21 cellular contexts compared by ENCODE assay signal in genomic region chr5:97377582-97377981, GRCh38.
DNase-seq lines count a peak whose midpoint lies in the region; ATAC-seq, FAIRE-seq and TF ChIP-seq lines count a peak whose summit lies in the region.
"Had no signal": no experiment of that assay in that cellular context is flagged by ENCODE, and none has a peak within 500 bp of the region (broad histone marks: within the 10 kb centered on the region; RNA-seq: fewer than 3 reads in every experiment).

No MANE protein-coding gene starts in this region.

- H4K20me1 ChIP-seq in GM12878 (ENCODE audit: control insufficient read depth, insufficient read depth) = no peaks in the 10 kb centered on the region
- no peaks in the 10 kb centered on the region for H4K20me1 ChIP-seq in MM.1S (ENCODE audit: insufficient read depth, low read length)

- WGBS in GM12878 (ENCODE audit: insufficient coverage, insufficient replicate concordance, low lambda C conversion rate, missing lambda C conversion rate) = 48% methylated on average over 1 of the region's 1 CpG

- no peaks in the 10 kb centered on the region for H3K36me3 ChIP-seq in GM12878 (ENCODE audit: control insufficient read depth in 2 of 2, insufficient read depth in 2 of 2, low read length in 1 of 2)
- no peaks in the 10 kb centered on the region for H3K36me3 ChIP-seq in vagina
- no peaks in the 10 kb centered on the region for H3K36me3 ChIP-seq in MM.1S (replicated peaks; ENCODE audit: insufficient read depth, low read length)
- H3K36me3 ChIP-seq: HAP-1 had no signal

- FAIRE-seq in GM12878 (lab: Jason Lieb, UNC) = no peak
- FAIRE-seq: A549, G401.6, GM12891, GM18507, H54 had no signal

- no peaks in the 10 kb centered on the region for H3K27me3 ChIP-seq in GM12878 (replicated peaks in 1 of 2; ENCODE audit: control insufficient read depth in 2 of 2, insufficient read depth in 2 of 2, low read length in 1 of 2)
- no peaks in the 10 kb centered on the region for H3K27me3 ChIP-seq in vagina
- no peaks in the 10 kb centered on the region for H3K27me3 ChIP-seq in MM.1S (replicated peaks; ENCODE audit: insufficient read depth, low read length)

- H3K4me1 ChIP-seq in GM12878 (ENCODE audit: control insufficient read depth, insufficient read depth, low read length) (no peaks in the 10 kb centered on the region), vagina (no peaks in the 10 kb centered on the region), MM.1S (ENCODE audit: low read length) (no peaks in the 10 kb centered on the region)
- H3K4me1 ChIP-seq: A549, Caco-2 had no signal

- ATAC-seq in GM18870 (IDR thresholded peaks at IDR 0.05; ENCODE audit: unreplicated experiment) (peak; percentile 45), HG02759 (IDR thresholded peaks at IDR 0.05; ENCODE audit: unreplicated experiment) (peak; percentile 58), GM12878 (peak; percentile 55)
- ATAC-seq: A549, GM23338 had no signal

- H3K4me2 ChIP-seq in GM12878 (ENCODE audit: control insufficient read depth, insufficient read depth) (no peak overlapping the region), MM.1S (ENCODE audit: low read depth, low read length) (no peak overlapping the region)
- H3K4me2 ChIP-seq: A549, GM23338 had no signal

- no peaks in the 10 kb centered on the region for H3F3A ChIP-seq in MM.1S (ENCODE audit: insufficient read depth, low read length)

- intact Hi-C loops in GM12878 (cut with micrococcal nuclease; ENCODE audit: unreplicated experiment) (no loop called here), vagina (cut with DNase I) (no loop called here)

- CTCF ChIA-PET in GM12878 (lab: Yijun Ruan, JAX) = interaction anchor here (0.6 to 1.2 kb wide), 2 partner anchors 13 to 859 kb away, joined by 3 read pairs; no protein-coding TSS in a partner anchor

- H3K9ac ChIP-seq in GM12878 (ENCODE audit: control insufficient read depth, insufficient read depth, low read length) = no peak overlapping the region
- H3K9ac ChIP-seq in MM.1S (ENCODE audit: low read length) = no peak overlapping the region

- TF ChIP-seq CTCF in GM12878 (IDR thresholded peaks at IDR 0.05 in 2 of 3, conservative IDR thresholded peaks at IDR 0.05 in 1 of 3; ENCODE audit: control insufficient read depth in 2 of 3, extremely low read depth in 1 of 3, insufficient read depth in 1 of 3, low read depth in 3 of 3, low read length in 3 of 3) (no peak), vagina (IDR thresholded peaks at IDR 0.05) (no peak), MM.1S (IDR thresholded peaks at IDR 0.05; ENCODE audit: low read length) (no peak)

- H3K79me2 ChIP-seq in GM12878 (ENCODE audit: control insufficient read depth, insufficient read depth, low read length) = no peaks in the 10 kb centered on the region
- no peaks in the 10 kb centered on the region for H3K79me2 ChIP-seq in MM.1S (ENCODE audit: low read length)

- H3K4me3 ChIP-seq in GM12878 = no peak overlapping the region
- H3K4me3 ChIP-seq in vagina = no peak overlapping the region
- H3K4me3 ChIP-seq in MM.1S (ENCODE audit: low read length) = no peak overlapping the region
- H3K4me3 ChIP-seq: A549, GM23338, HAP-1 had no signal

- H3K9me3 ChIP-seq in GM12878 (replicated peaks; ENCODE audit: control insufficient read depth, insufficient read depth, low read length) (no peaks in the 10 kb centered on the region; the same call in 2 of the 3 replicates), vagina (no peaks in the 10 kb centered on the region), MM.1S (replicated peaks; ENCODE audit: insufficient read depth, low read length) (no peaks in the 10 kb centered on the region)
- H3K9me3 ChIP-seq: A549, Caco-2, HAP-1 had no signal

- in situ Hi-C loops in GM12878 (cut with MboI) = no loop called here

- BruUV-seq in GM12878 (replicated peaks; lab: Mats Ljungman, UMichigan) = no TSS peak

- TF ChIP-seq RAD21 in GM12878 (IDR thresholded peaks at IDR 0.05; ENCODE audit: insufficient read depth, low read depth, low read length) = no peak

- no peaks in the 10 kb centered on the region for H3K9me2 ChIP-seq in MM.1S (replicated peaks; ENCODE audit: insufficient read depth, low read length)

- H2AFZ ChIP-seq in GM12878 (ENCODE audit: control insufficient read depth, low read depth, low read length) (no peak overlapping the region), MM.1S (ENCODE audit: low read length) (no peak overlapping the region)
- H2AFZ ChIP-seq: GM23338 had no signal

- no peak overlapping the region for H3K27ac ChIP-seq in GM12878 (ENCODE audit: control insufficient read depth, insufficient read depth)
- no peak overlapping the region for H3K27ac ChIP-seq in vagina
- H3K27ac ChIP-seq in MM.1S (ENCODE audit: low read length) = no peak overlapping the region
- H3K27ac ChIP-seq: A549 had no signal

- TF ChIP-seq EP300 in GM12878 (IDR thresholded peaks at IDR 0.05; ENCODE audit: borderline replicate concordance in 1 of 2, control insufficient read depth in 1 of 2, low read depth in 2 of 2, low read length in 2 of 2) = no peak

- TF ChIP-seq POLR2A in GM12878 (IDR thresholded peaks at IDR 0.05; ENCODE audit: low read depth, low read length) = no peak
- TF ChIP-seq POLR2A in vagina (IDR thresholded peaks at IDR 0.05) = no peak

- SMC1A ChIA-PET in GM12878 (lab: Charles Lee; ENCODE audit: uncharacterized antibody, unreplicated experiment) = interaction anchor here (0.6 to 1.0 kb wide), 4 partner anchors 13 to 1329 kb away, joined by 3 to 4 read pairs (median 4); no protein-coding TSS in a partner anchor

- RAD21 ChIA-PET in GM12878 (lab: Charles Lee; ENCODE audit: unreplicated experiment) = no interaction called here

- POLR2A ChIA-PET in GM12878 (lab: Charles Lee) = no interaction called here

- no peak for DNase-seq in GM12878 (ENCODE audit: low read depth, low spot score)
- no peak for DNase-seq in vagina (ENCODE audit: extremely low spot score in 2 of 2)
- DNase-seq in MM.1S = no peak
- no peak for DNase-seq in GDM1 (lab: John Stamatoyannopoulos, UW)
- DNase-seq in T-helper 1 cell = no peak
- DNase-seq: 8988T; C1 segment of cervical spinal cord; Caco-2; CD4-positive, alpha-beta memory T cell; DMS153; DND-41; HFFc6 had no signal

TF ChIP-seq in GM12878, 131 proteins besides CTCF, POLR2A, EP300 and RAD21:
- TF ChIP-seq HDAC2 (IDR thresholded peaks at IDR 0.05) (no peak), TCF7 (IDR thresholded peaks at IDR 0.05; ENCODE audit: borderline replicate concordance) (peak; percentile 63; the same call in 1 of the 2 replicates), RFX5 (IDR thresholded peaks at IDR 0.05; ENCODE audit: low read depth, low read length) (no peak), CEBPZ (IDR thresholded peaks at IDR 0.05; ENCODE audit: low read depth, low read length) (no peak), EZH2 (IDR thresholded peaks at IDR 0.05; ENCODE audit: borderline replicate concordance, control insufficient read depth, low read depth, low read length) (no peak), SUZ12 (IDR thresholded peaks at IDR 0.05; ENCODE audit: unreplicated experiment) (no peak), JUNB (IDR thresholded peaks at IDR 0.05) (peak; percentile 35), MEF2A (IDR thresholded peaks at IDR 0.05; ENCODE audit: insufficient read depth, low read depth, low read length) (0 out of 2 replicates have a peak, but pooled peaks have one; percentile 46), BCL11A (IDR thresholded peaks at IDR 0.05; ENCODE audit: low read depth, low read length) (peak; percentile 46; the same call in 1 of the 2 replicates), SREBF2 (IDR thresholded peaks at IDR 0.05; ENCODE audit: low read length) (no peak), NFIC (IDR thresholded peaks at IDR 0.05; ENCODE audit: low read depth, low read length) (peak; percentile 17; the same call in 1 of the 2 replicates), TBL1XR1 (IDR thresholded peaks at IDR 0.05; ENCODE audit: low read depth, low read length) (no peak), SRF (IDR thresholded peaks at IDR 0.05; ENCODE audit: low read depth in 2 of 2, low read length in 2 of 2) (no peak), IRF4 (IDR thresholded peaks at IDR 0.05; ENCODE audit: low read depth, low read length) (peak; percentile 39; the same call in 1 of the 2 replicates), SIX5 (IDR thresholded peaks at IDR 0.05; ENCODE audit: low read depth, low read length, severe bottlenecking) (no peak), MEF2B (IDR thresholded peaks at IDR 0.05; ENCODE audit: partially characterized antibody, poor library complexity, severe bottlenecking) (peak; percentile 52), RUNX3 (IDR thresholded peaks at IDR 0.05; ENCODE audit: low read length) (peak; percentile 26; the same call in 1 of the 2 replicates), RCOR1 (conservative IDR thresholded peaks at IDR 0.05; ENCODE audit: low read depth, low read length) (no peak)
